3 cellular contexts compared by ENCODE assay signal in genomic region chr1:120290105-120290504, GRCh38.
DNase-seq lines count a peak whose midpoint lies in the region; ATAC-seq, FAIRE-seq and TF ChIP-seq lines count a peak whose summit lies in the region.
"Not testable (repeated sequence)": the region's sequence is repeated elsewhere in the genome, so short reads cannot be mapped to it uniquely, and the experiment has no call there.

No MANE protein-coding gene starts in this region.

- not testable (repeated sequence) for H3K27me3 ChIP-seq in GM23338 (ENCODE audit: insufficient read depth); K562 (ENCODE audit: control insufficient read depth in 2 of 2, insufficient read depth in 2 of 2, low read length in 2 of 2)

- in situ Hi-C loops in K562 (cut with MboI), result not testable (repeated sequence)

- H3K27me3 Mint-ChIP-seq in GM23338 (ENCODE audit: insufficient read depth, low read depth, poor library complexity); WTC11 (ENCODE audit: low read depth): not testable (repeated sequence)

- CTCF ChIA-PET in WTC11 (lab: Charles Lee); K562 (lab: Yijun Ruan, JAX; ENCODE audit: low intra/inter-chr PET ratio): not testable (repeated sequence)

- H3K4me3 ChIP-seq in GM23338, K562: not testable (repeated sequence)

- ATAC-seq in GM23338, result peak; percentile 73
- ATAC-seq in WTC11, result peak; percentile 71
- ATAC-seq in K562, result peak; percentile 17; the same call in 2 of the 3 replicates

- H3K4me1 ChIP-seq in GM23338 (ENCODE audit: insufficient read depth); K562 (replicated peaks in 1 of 2; ENCODE audit: control insufficient read depth in 2 of 2, insufficient read depth in 2 of 2, low read length in 2 of 2): not testable (repeated sequence)

- not testable (repeated sequence) for TF ChIP-seq POLR2A in K562 (conservative IDR thresholded peaks at IDR 0.05)

- not testable (repeated sequence) for H4K20me1 ChIP-seq in GM23338 (replicated peaks; ENCODE audit: insufficient read depth); K562 (replicated peaks; ENCODE audit: control insufficient read depth, insufficient read depth, low read length)

- H3K27ac ChIP-seq in GM23338 (ENCODE audit: low read depth); K562 (ENCODE audit: extremely low read depth, low read depth, low read length): not testable (repeated sequence)

- DNase-seq in GM23338 (ENCODE audit: low spot score); WTC11 (ENCODE audit: low spot score); K562 (ENCODE audit: extremely low read depth in 1 of 4, low spot score in 3 of 4): not testable (repeated sequence)

- not testable (repeated sequence) for FAIRE-seq in K562 (lab: Jason Lieb, UNC)

- not testable (repeated sequence) for H3F3A ChIP-seq in GM23338 (replicated peaks; ENCODE audit: low read depth)

- intact Hi-C loops in K562 (cut with micrococcal nuclease), result not testable (repeated sequence)

- not testable (repeated sequence) for H3K9ac ChIP-seq in K562 (ENCODE audit: insufficient read depth in 1 of 2, low read depth in 2 of 2, low read length in 2 of 2)

- TF ChIP-seq EP300 in K562 (IDR thresholded peaks at IDR 0.05; ENCODE audit: low read length), result not testable (repeated sequence)

- H3K79me2 ChIP-seq in GM23338 (replicated peaks; ENCODE audit: insufficient read depth); K562 (ENCODE audit: control insufficient read depth, insufficient read depth, low read length): not testable (repeated sequence)

- POLR2A ChIA-PET in WTC11 (lab: Charles Lee); K562 (lab: Yijun Ruan, JAX): not testable (repeated sequence)

- not testable (repeated sequence) for H2AFZ ChIP-seq in GM23338; K562 (ENCODE audit: low read depth, low read length)

- H3K9me3 Mint-ChIP-seq in GM23338, WTC11: not testable (repeated sequence)

- H3K36me3 Mint-ChIP-seq in GM23338 (ENCODE audit: low read depth); WTC11: not testable (repeated sequence)

- TF ChIP-seq RAD21 in K562 (CRISPR knock-in tag; conservative IDR thresholded peaks at IDR 0.05 in 1 of 2, IDR thresholded peaks at IDR 0.05 in 1 of 2), result not testable (repeated sequence)

- H3K9me1 ChIP-seq in K562 (ENCODE audit: control insufficient read depth, insufficient read depth, low read length), result not testable (repeated sequence)

- H3K4me2 ChIP-seq in GM23338; K562 (ENCODE audit: insufficient read depth, low read length): not testable (repeated sequence)

- not testable (repeated sequence) for H3K27ac Mint-ChIP-seq in GM23338, WTC11

- H3K4me3 Mint-ChIP-seq in GM23338, WTC11: not testable (repeated sequence)

- WGBS in K562 (ENCODE audit: insufficient coverage, low coverage, missing lambda C conversion rate), result no CpG with 5 or more reads among the region's 3 CpGs

- not testable (repeated sequence) for BruUV-seq in K562 (replicated peaks; lab: Mats Ljungman, UMichigan)

- not testable (repeated sequence) for H3K4me1 Mint-ChIP-seq in GM23338, WTC11

- not testable (repeated sequence) for TF ChIP-seq CTCF in GM23338 (conservative IDR thresholded peaks at IDR 0.05; ENCODE audit: low read depth in 2 of 2); WTC11 (IDR thresholded peaks at IDR 0.05); K562 (IDR thresholded peaks at IDR 0.05 in 2 of 3, conservative IDR thresholded peaks at IDR 0.05 in 1 of 3; ENCODE audit: insufficient read depth in 2 of 3, low read depth in 1 of 3, low read length in 3 of 3)

- not testable (repeated sequence) for H3K9me2 ChIP-seq in GM23338 (ENCODE audit: insufficient read depth)

- not testable (repeated sequence) for H3K36me3 ChIP-seq in GM23338 (ENCODE audit: insufficient read depth); K562 (ENCODE audit: control insufficient read depth, insufficient read depth, low read length)

- not testable (repeated sequence) for H3K9me3 ChIP-seq in K562 (replicated peaks; ENCODE audit: control insufficient read depth, insufficient read depth, low read depth, low read length)

Comparison
In these comparisons a context has a peak if more than half of its experiments do, and no peak if none do; other contexts are left out.
1. ATAC-seq: peak in every context shown above with its lines; median percentile 73 in GM23338; 71 in WTC11; 17 in K562.